Comparison of ENCODE assay signal across 20 cellular contexts in genomic region chr6:53496100-53496499, GRCh38. TPM values are rescaled to one million over a fixed set of nuclear protein-coding genes. Genes with fewer than 3 reads are reported as not detected.
A peak's percentile ranks its signal among the peaks of the same experiment; 100 is the strongest.
DNase-seq lines count a peak whose midpoint lies in the region; ATAC-seq, FAIRE-seq and TF ChIP-seq lines count a peak whose summit lies in the region.
"Had no signal": no experiment of that assay in that cellular context is flagged by ENCODE, and none has a peak within 500 bp of the region (broad histone marks: within the 10 kb centered on the region; RNA-seq: fewer than 3 reads in every experiment).

No MANE protein-coding gene starts in this region.

- H3K27ac Mint-ChIP-seq in osteocyte (ENCODE audit: unreplicated experiment) = no peak overlapping the region

- no peak for TF ChIP-seq RAD21 in A549 (conservative IDR thresholded peaks at IDR 0.05 in 1 of 2, IDR thresholded peaks at IDR 0.05 in 1 of 2)

- peaks cover 27% of the 10 kb centered on the region for H3K4me1 Mint-ChIP-seq in osteocyte (ENCODE audit: unreplicated experiment)

- CTCF ChIA-PET in A549 (lab: Yijun Ruan, JAX) = interaction anchor here (0.6 to 7.3 kb wide), 11 partner anchors 11 to 325 kb away, joined by 3 to 169 read pairs (median 5); partner anchors contain the start of gene GCLC

- no peak for FAIRE-seq in A549 (lab: Jason Lieb, UNC)

- POLR2A ChIA-PET in A549 (lab: Yijun Ruan, JAX) = interaction anchor here (0.8 to 2.1 kb wide), 4 partner anchors 49 to 501 kb away, joined by 3 to 12 read pairs (median 6); partner anchors contain the start of genes GCLC and GSTA4

- no peak for TF ChIP-seq EP300 in A549 (IDR thresholded peaks at IDR 0.05)
- no peak for TF ChIP-seq EP300 in esophagus muscularis mucosa (IDR thresholded peaks at IDR 0.05)
- TF ChIP-seq EP300 in sigmoid colon (IDR thresholded peaks at IDR 0.05) = no peak

- no peak for DNase-seq in A549 (ENCODE audit: low read depth in 1 of 2, low spot score in 1 of 2)
- peak in 1 of 2 experiments; percentile 24 for DNase-seq in SJSA1 (ENCODE audit: low read depth in 1 of 2, low spot score in 2 of 2)
- DNase-seq in esophagus muscularis mucosa (ENCODE audit: extremely low spot score) = no peak
- DNase-seq in sigmoid colon = no peak
- DNase-seq in AML-193 (lab: John Stamatoyannopoulos, UW) = no peak
- DNase-seq in GM13976 (ENCODE audit: low spot score) = no peak
- no peak for DNase-seq in osteocyte (ENCODE audit: extremely low spot score, unreplicated experiment)
- DNase-seq in EL = no peak
- DNase-seq: COR-L47; H7; MV-4-11; NCI-H1417; NCI-H187 treated with DMSO at 0.1 percent for 48 hours; NCI-H2171; NCI-H446; NK-92 treated with Interleukin-12 subunit alpha and Interleukin-12 subunit beta, amount 100 ng/mL, for 24 hours; SJCRH30 had no signal

- H3K4me1 ChIP-seq in A549 (peaks cover 69% of the 10 kb centered on the region), SJSA1 (replicated peaks) (peaks cover 56% of the 10 kb centered on the region), esophagus muscularis mucosa (peaks cover 0 to 49% (median 47%) of the 10 kb centered on the region in 4 donors), sigmoid colon (peaks cover 0 to 39% (median 25%) of the 10 kb centered on the region in 4 donors)
- H3K4me1 ChIP-seq: SJCRH30 had no signal

- peak overlapping the region; percentile 66 to 84 for H3K27ac ChIP-seq in A549
- peak overlapping the region; percentile 34 for H3K27ac ChIP-seq in SJSA1
- H3K27ac ChIP-seq in esophagus muscularis mucosa (replicated peaks in 1 of 4) = peak overlapping the region; percentile 50 to 70 (median 62)
- peak overlapping the region; percentile 23 to 69 (median 52) for H3K27ac ChIP-seq in sigmoid colon
- H3K27ac ChIP-seq: HL-60, RWPE1, SJCRH30 had no signal

- H3K4me3 Mint-ChIP-seq in osteocyte (ENCODE audit: unreplicated experiment) = no peak overlapping the region
- H3K4me3 Mint-ChIP-seq: CD14-positive monocyte had no signal

- ATAC-seq in A549 = no peak

- no peak for TF ChIP-seq POLR2A in A549 (IDR thresholded peaks at IDR 0.05; ENCODE audit: low read length)
- no peak for TF ChIP-seq POLR2A in esophagus muscularis mucosa (IDR thresholded peaks at IDR 0.05; ENCODE audit: low read depth)
- no peak for TF ChIP-seq POLR2A in sigmoid colon (IDR thresholded peaks at IDR 0.05)

- no peak overlapping the region for H3K4me3 ChIP-seq in A549
- H3K4me3 ChIP-seq in SJSA1 = no peak overlapping the region
- H3K4me3 ChIP-seq in esophagus muscularis mucosa = no peak overlapping the region
- no peak overlapping the region for H3K4me3 ChIP-seq in sigmoid colon
- H3K4me3 ChIP-seq: SJCRH30 had no signal

- H3K36me3 ChIP-seq in SJSA1 = peaks cover 17% of the 10 kb centered on the region
- H3K36me3 ChIP-seq in esophagus muscularis mucosa = peaks cover 0 to 37% (median 28%) of the 10 kb centered on the region in 4 donors
- peaks cover 0 to 34% (median 9%) of the 10 kb centered on the region in 4 donors for H3K36me3 ChIP-seq in sigmoid colon
- H3K36me3 ChIP-seq: SJCRH30 had no signal

- TF ChIP-seq CTCF in A549 (IDR thresholded peaks at IDR 0.05) = no peak
- no peak for TF ChIP-seq CTCF in esophagus muscularis mucosa (IDR thresholded peaks at IDR 0.05)
- no peak for TF ChIP-seq CTCF in sigmoid colon (IDR thresholded peaks at IDR 0.05)
- TF ChIP-seq CTCF in GM13976 (IDR thresholded peaks at IDR 0.05; ENCODE audit: borderline replicate concordance, control extremely low read depth, extremely low read depth, insufficient read depth, missing control alignments) = no peak
- no peak for TF ChIP-seq CTCF in osteocyte (IDR thresholded peaks at IDR 0.05)

- H3K27me3 ChIP-seq in SJSA1 (replicated peaks) (no peaks in the 10 kb centered on the region), esophagus muscularis mucosa (no peaks in the 10 kb centered on the region), sigmoid colon (no peaks in the 10 kb centered on the region)
- H3K27me3 ChIP-seq: SJCRH30 had no signal

- peaks cover 15% of the 10 kb centered on the region for H3K27me3 Mint-ChIP-seq in osteocyte (ENCODE audit: unreplicated experiment)

- H3K9me3 Mint-ChIP-seq in osteocyte (ENCODE audit: unreplicated experiment) = no peaks in the 10 kb centered on the region

- H3K9me3 ChIP-seq in A549 = no peaks in the 10 kb centered on the region
- no peaks in the 10 kb centered on the region for H3K9me3 ChIP-seq in SJSA1 (replicated peaks)
- no peaks in the 10 kb centered on the region for H3K9me3 ChIP-seq in esophagus muscularis mucosa
- no peaks in the 10 kb centered on the region for H3K9me3 ChIP-seq in sigmoid colon
- H3K9me3 ChIP-seq: SJCRH30 had no signal

- in situ Hi-C loops in GM13976 (cut with MboI; ENCODE audit: low sequenced_read_pairs, unreplicated experiment) = loop anchor here (10.0 kb wide), 2 partner anchors 159 to 229 kb away; no protein-coding TSS in a partner anchor

- peaks cover 23% of the 10 kb centered on the region for H3K36me3 Mint-ChIP-seq in osteocyte (ENCODE audit: unreplicated experiment)

- 100% methylated on average over 1 of the region's 1 CpG for WGBS in A549 (ENCODE audit: missing lambda C conversion rate)
- 77% methylated on average over 1 of the region's 1 CpG for WGBS in esophagus muscularis mucosa
- 76 to 90% methylated on average over 1 of the region's 1 CpG for WGBS in sigmoid colon, 2 donors

- H3K4me2 ChIP-seq in A549 = peak overlapping the region; percentile 62

- intact Hi-C loops in esophagus muscularis mucosa (cut with DNase I) (no loop called here), sigmoid colon (cut with DNase I) (loop anchor here (5.0 to 10.0 kb wide), 2 partner anchors 51 to 459 kb away; partner anchors contain the start of gene GCLC)

TF ChIP-seq in A549, 52 proteins besides CTCF, POLR2A, EP300 and RAD21 (continues in another document):
- TF ChIP-seq POLR2AphosphoS2 (conservative IDR thresholded peaks at IDR 0.05; ENCODE audit: low read length) (no peak), JUN (IDR thresholded peaks at IDR 0.05) (no peak), RNF2 (IDR thresholded peaks at IDR 0.05; ENCODE audit: borderline replicate concordance, low read depth) (no peak), CBX2 (IDR thresholded peaks at IDR 0.05; ENCODE audit: borderline replicate concordance, low read depth) (no peak), BHLHE40 (IDR thresholded peaks at IDR 0.05; ENCODE audit: low read depth, low read length) (no peak), SREBF2 (IDR thresholded peaks at IDR 0.05) (no peak), ZC3H11A (IDR thresholded peaks at IDR 0.05) (no peak), KDM1A (IDR thresholded peaks at IDR 0.05; ENCODE audit: low read depth) (no peak), JUNB (IDR thresholded peaks at IDR 0.05) (no peak), HDAC2 (IDR thresholded peaks at IDR 0.05) (no peak), HMGXB4 (CRISPR knock-in tag; IDR thresholded peaks at IDR 0.05; ENCODE audit: borderline replicate concordance) (no peak)
- TF ChIP-seq, protein P1, sequence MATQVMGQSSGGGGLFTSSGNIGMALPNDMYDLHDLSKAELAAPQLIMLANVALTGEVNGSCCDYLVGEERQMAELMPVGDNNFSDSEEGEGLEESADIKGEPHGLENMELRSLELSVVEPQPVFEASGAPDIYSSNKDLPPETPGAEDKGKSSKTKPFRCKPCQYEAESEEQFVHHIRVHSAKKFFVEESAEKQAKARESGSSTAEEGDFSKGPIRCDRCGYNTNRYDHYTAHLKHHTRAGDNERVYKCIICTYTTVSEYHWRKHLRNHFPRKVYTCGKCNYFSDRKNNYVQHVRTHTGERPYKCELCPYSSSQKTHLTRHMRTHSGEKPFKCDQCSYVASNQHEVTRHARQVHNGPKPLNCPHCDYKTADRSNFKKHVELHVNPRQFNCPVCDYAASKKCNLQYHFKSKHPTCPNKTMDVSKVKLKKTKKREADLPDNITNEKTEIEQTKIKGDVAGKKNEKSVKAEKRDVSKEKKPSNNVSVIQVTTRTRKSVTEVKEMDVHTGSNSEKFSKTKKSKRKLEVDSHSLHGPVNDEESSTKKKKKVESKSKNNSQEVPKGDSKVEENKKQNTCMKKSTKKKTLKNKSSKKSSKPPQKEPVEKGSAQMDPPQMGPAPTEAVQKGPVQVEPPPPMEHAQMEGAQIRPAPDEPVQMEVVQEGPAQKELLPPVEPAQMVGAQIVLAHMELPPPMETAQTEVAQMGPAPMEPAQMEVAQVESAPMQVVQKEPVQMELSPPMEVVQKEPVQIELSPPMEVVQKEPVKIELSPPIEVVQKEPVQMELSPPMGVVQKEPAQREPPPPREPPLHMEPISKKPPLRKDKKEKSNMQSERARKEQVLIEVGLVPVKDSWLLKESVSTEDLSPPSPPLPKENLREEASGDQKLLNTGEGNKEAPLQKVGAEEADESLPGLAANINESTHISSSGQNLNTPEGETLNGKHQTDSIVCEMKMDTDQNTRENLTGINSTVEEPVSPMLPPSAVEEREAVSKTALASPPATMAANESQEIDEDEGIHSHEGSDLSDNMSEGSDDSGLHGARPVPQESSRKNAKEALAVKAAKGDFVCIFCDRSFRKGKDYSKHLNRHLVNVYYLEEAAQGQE (IDR thresholded peaks at IDR 0.05) = no peak
- TF ChIP-seq, protein P2, sequence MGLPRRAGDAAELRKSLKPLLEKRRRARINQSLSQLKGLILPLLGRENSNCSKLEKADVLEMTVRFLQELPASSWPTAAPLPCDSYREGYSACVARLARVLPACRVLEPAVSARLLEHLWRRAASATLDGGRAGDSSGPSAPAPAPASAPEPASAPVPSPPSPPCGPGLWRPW (IDR thresholded peaks at IDR 0.05) = no peak

RNA-seq across cellular contexts. Expression of gene GCLC, which starts 48.8 kb away (rescaled TPM):
- polyA plus RNA-seq in A549 (2011; rRNA removed) (180 and 187 TPM in 2 replicates), A549 (2017; fragmentation: RNase III; extraction: RNeasy Plus Mini Kit Qiagen cat#74134 plus additional on column Dnase treatment) (108 to 116 TPM (median 113 TPM) in 3 replicates), sigmoid colon (10 to 100 TPM; 16.2 to 25.9 (median 22.8) TPM)
- polyA plus RNA-seq in A549 (2012; cell fraction: cytosol; rRNA removed) = 58.4 and 61.4 TPM in 2 replicates
- polyA plus RNA-seq in A549 (2012; cell fraction: nucleus; rRNA removed) = 52.9 and 73.3 TPM in 2 replicates
- 131 and 152 TPM in 2 replicates for polyA minus RNA-seq in A549 (2011; rRNA and poly(A)+ RNA removed)
- 23.0 and 25.8 TPM in 2 replicates for total RNA-seq in SJSA1 (2014; rRNA removed; shearing (Covaris generic))
- total RNA-seq in esophagus muscularis mucosa (10 to 100 TPM; 57.7 to 70.8 (median 64.6) TPM), sigmoid colon (10 to 100 TPM; 53.7 to 60.3 (median 57.4) TPM), osteocyte (36.2 and 43.7 TPM in 2 replicates)
